Comparison of ENCODE assay signal across 28 cellular contexts in the genomic region with DNA sequence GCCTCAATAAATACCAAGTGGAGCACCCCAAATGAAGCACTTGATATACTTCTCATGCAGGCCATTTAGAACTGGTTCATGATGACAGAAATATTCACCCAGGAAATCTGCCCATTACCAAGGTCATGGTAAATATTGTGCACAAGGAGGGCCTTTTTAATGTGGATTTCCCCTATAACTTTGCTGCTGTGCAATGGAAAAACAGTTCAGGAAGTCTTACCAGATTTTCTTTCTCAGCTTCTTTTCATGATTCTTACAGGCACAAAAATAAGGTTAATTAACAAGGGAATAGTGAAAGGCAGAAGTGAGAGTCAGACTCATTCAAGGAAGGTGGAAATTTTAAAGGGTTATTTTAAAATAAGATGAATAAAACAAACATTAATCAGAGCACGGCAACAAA.
"Had no signal": no experiment of that assay in that cellular context is flagged by ENCODE, and none has a peak within 500 bp of the region (broad histone marks: within the 10 kb centered on the region; RNA-seq: fewer than 3 reads in every experiment).

No MANE protein-coding gene starts in this region.

- DNase-seq: colonic mucosa; cortex of kidney; dermis blood vessel endothelial cell; dorsolateral prefrontal cortex; effector CD4-positive, alpha-beta T cell; effector CD8-positive, alpha-beta T cell; effector memory CD4-positive, alpha-beta T cell; effector memory CD8-positive, alpha-beta T cell; endodermal cell; erythroblast; esophagus squamous epithelium; foreskin fibroblast; foreskin keratinocyte; foreskin melanocyte; gastrocnemius medialis; glutamatergic neuron; head of caudate nucleus; heart left ventricle; heart right ventricle had no signal

- H2AFZ ChIP-seq: hepatocyte had no signal

- ATAC-seq: effector memory CD8-positive, alpha-beta T cell; esophagus mucosa; foreskin keratinocyte; gastrocnemius medialis; gastroesophageal sphincter; heart left ventricle; heart right ventricle had no signal

- H3K36me3 ChIP-seq: colonic mucosa, esophagus muscularis mucosa, esophagus squamous epithelium, gastrocnemius medialis, gastroesophageal sphincter, heart left ventricle, heart right ventricle had no signal

- H3K4me2 ChIP-seq: hepatocyte had no signal

- H3K4me1 ChIP-seq: colonic mucosa, esophagus muscularis mucosa, esophagus squamous epithelium, foreskin keratinocyte, gastrocnemius medialis, gastroesophageal sphincter, heart left ventricle, heart right ventricle had no signal

- H3K27me3 ChIP-seq: colonic mucosa, esophagus muscularis mucosa, esophagus squamous epithelium, foreskin keratinocyte, gastrocnemius medialis, gastroesophageal sphincter, heart left ventricle, heart right ventricle, hepatocyte had no signal

- H3K79me2 ChIP-seq: hepatocyte had no signal

- H3K4me3 ChIP-seq: colonic mucosa, coronary artery, dorsolateral prefrontal cortex, esophagus muscularis mucosa, esophagus squamous epithelium, gastrocnemius medialis, gastroesophageal sphincter, heart left ventricle, heart right ventricle, hepatocyte had no signal

- FAIRE-seq: endometrium, endothelial cell of umbilical vein, frontal cortex had no signal

- H3K9me3 ChIP-seq: colonic mucosa, esophagus muscularis mucosa, esophagus squamous epithelium, gastrocnemius medialis, gastroesophageal sphincter, heart right ventricle had no signal

- H3K27ac ChIP-seq: colonic mucosa, coronary artery, dorsolateral prefrontal cortex, epithelial cell of prostate, esophagus muscularis mucosa, esophagus squamous epithelium, foreskin keratinocyte, gastrocnemius medialis, gastroesophageal sphincter, heart left ventricle, heart right ventricle, hepatocyte had no signal
